ENCODE assay signal across 2 cellular contexts in the genomic region with DNA sequence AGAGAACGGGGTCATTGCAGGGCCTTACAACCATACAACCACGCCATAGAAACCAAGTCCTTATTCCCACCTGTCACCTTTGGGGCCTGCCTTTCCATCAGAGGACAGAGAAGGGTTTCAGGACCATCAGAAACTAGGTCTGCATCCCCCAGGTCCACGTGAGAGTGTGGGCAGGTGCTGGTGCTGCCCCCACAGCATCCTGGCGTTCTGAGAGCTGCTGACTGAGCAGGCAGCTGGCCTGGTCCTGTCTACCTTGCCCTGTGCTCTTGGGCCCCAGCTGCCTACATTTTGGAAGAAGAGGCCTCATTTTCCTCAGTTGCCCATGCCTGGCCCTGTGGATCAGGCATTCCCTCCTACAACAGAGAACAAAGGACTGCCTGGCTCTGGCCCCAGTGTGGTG.
TF ChIP-seq lines count a peak whose summit lies in the region.

No MANE protein-coding gene starts in this region.

TF ChIP-seq in IMR-90, 13 proteins besides CTCF, POLR2A, EP300 and RAD21:
- TF ChIP-seq NFE2L2 (IDR thresholded peaks at IDR 0.05; ENCODE audit: low read depth, low read length) (no peak), MXI1 (IDR thresholded peaks at IDR 0.05; ENCODE audit: borderline replicate concordance, low read depth, low read length) (no peak), BHLHE40 (IDR thresholded peaks at IDR 0.05; ENCODE audit: low read depth, low read length) (no peak), FOS (IDR thresholded peaks at IDR 0.05; ENCODE audit: low read depth, low read length) (no peak), SMC3 (IDR thresholded peaks at IDR 0.05; ENCODE audit: low read depth, low read length) (no peak)
- TF ChIP-seq, protein P1, sequence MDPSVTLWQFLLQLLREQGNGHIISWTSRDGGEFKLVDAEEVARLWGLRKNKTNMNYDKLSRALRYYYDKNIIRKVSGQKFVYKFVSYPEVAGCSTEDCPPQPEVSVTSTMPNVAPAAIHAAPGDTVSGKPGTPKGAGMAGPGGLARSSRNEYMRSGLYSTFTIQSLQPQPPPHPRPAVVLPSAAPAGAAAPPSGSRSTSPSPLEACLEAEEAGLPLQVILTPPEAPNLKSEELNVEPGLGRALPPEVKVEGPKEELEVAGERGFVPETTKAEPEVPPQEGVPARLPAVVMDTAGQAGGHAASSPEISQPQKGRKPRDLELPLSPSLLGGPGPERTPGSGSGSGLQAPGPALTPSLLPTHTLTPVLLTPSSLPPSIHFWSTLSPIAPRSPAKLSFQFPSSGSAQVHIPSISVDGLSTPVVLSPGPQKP (IDR thresholded peaks at IDR 0.05; ENCODE audit: borderline replicate concordance, low read depth, low read length): no peak
- TF ChIP-seq, protein P2, sequence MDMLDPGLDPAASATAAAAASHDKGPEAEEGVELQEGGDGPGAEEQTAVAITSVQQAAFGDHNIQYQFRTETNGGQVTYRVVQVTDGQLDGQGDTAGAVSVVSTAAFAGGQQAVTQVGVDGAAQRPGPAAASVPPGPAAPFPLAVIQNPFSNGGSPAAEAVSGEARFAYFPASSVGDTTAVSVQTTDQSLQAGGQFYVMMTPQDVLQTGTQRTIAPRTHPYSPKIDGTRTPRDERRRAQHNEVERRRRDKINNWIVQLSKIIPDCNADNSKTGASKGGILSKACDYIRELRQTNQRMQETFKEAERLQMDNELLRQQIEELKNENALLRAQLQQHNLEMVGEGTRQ (IDR thresholded peaks at IDR 0.05; ENCODE audit: low read depth, low read length): no peak

TF ChIP-seq in K562, 482 proteins besides CTCF, POLR2A, EP300 and RAD21:
- no peak for TF ChIP-seq GABPA (tag; conservative IDR thresholded peaks at IDR 0.05; ENCODE audit: low read depth)
- peak; percentile 58 for TF ChIP-seq POLR2G (IDR thresholded peaks at IDR 0.05; ENCODE audit: low read depth, low read length)
- TF ChIP-seq POLR2AphosphoS5 (IDR thresholded peaks at IDR 0.05; ENCODE audit: control insufficient read depth, insufficient read depth, low read depth, low read length): peak; percentile 27; the same call in 1 of the 2 replicates
- 0 out of 2 replicates have a peak, but pooled peaks have one; percentile 10 for TF ChIP-seq MYNN (IDR thresholded peaks at IDR 0.05)
- no peak for TF ChIP-seq MYNN (CRISPR knock-in tag; IDR thresholded peaks at IDR 0.05)
